In genomic region chr12:53128780-53129747, GRCh38 we compare ENCODE assay signal across 1 cellular context.
TF ChIP-seq lines count a peak whose summit lies in the region.

No MANE protein-coding gene starts in this region.

TF ChIP-seq in GM12878, 131 proteins besides CTCF, POLR2A, EP300 and RAD21:
- TF ChIP-seq NFIC (IDR thresholded peaks at IDR 0.05; ENCODE audit: low read depth, low read length) (no peak), MXI1 (IDR thresholded peaks at IDR 0.05; ENCODE audit: low read depth, low read length) (no peak), HDGF (IDR thresholded peaks at IDR 0.05) (no peak), CREB1 (IDR thresholded peaks at IDR 0.05; ENCODE audit: low read depth) (no peak), BMI1 (IDR thresholded peaks at IDR 0.05; ENCODE audit: borderline replicate concordance) (no peak), YBX1 (IDR thresholded peaks at IDR 0.05) (no peak), SUZ12 (IDR thresholded peaks at IDR 0.05; ENCODE audit: unreplicated experiment) (no peak), SRF (IDR thresholded peaks at IDR 0.05; ENCODE audit: low read depth in 2 of 2, low read length in 2 of 2) (no peak), TCF12 (IDR thresholded peaks at IDR 0.05; ENCODE audit: low read depth, low read length) (no peak), BACH1 (IDR thresholded peaks at IDR 0.05; ENCODE audit: borderline replicate concordance) (no peak), EED (IDR thresholded peaks at IDR 0.05; ENCODE audit: low read depth) (no peak), ZBTB11 (CRISPR knock-in tag; IDR thresholded peaks at IDR 0.05) (no peak), HCFC1 (IDR thresholded peaks at IDR 0.05; ENCODE audit: low read length) (no peak), PAX5 (IDR thresholded peaks at IDR 0.05; ENCODE audit: borderline replicate concordance, low read depth, low read length) (no peak)
- TF ChIP-seq, protein P1, sequence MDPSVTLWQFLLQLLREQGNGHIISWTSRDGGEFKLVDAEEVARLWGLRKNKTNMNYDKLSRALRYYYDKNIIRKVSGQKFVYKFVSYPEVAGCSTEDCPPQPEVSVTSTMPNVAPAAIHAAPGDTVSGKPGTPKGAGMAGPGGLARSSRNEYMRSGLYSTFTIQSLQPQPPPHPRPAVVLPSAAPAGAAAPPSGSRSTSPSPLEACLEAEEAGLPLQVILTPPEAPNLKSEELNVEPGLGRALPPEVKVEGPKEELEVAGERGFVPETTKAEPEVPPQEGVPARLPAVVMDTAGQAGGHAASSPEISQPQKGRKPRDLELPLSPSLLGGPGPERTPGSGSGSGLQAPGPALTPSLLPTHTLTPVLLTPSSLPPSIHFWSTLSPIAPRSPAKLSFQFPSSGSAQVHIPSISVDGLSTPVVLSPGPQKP (IDR thresholded peaks at IDR 0.05; ENCODE audit: low read depth, low read length) = no peak
- TF ChIP-seq, protein P2, sequence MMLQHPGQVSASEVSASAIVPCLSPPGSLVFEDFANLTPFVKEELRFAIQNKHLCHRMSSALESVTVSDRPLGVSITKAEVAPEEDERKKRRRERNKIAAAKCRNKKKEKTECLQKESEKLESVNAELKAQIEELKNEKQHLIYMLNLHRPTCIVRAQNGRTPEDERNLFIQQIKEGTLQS (IDR thresholded peaks at IDR 0.05; ENCODE audit: borderline replicate concordance, extremely low read depth, low read depth, low read length) = no peak
- TF ChIP-seq, protein P3, sequence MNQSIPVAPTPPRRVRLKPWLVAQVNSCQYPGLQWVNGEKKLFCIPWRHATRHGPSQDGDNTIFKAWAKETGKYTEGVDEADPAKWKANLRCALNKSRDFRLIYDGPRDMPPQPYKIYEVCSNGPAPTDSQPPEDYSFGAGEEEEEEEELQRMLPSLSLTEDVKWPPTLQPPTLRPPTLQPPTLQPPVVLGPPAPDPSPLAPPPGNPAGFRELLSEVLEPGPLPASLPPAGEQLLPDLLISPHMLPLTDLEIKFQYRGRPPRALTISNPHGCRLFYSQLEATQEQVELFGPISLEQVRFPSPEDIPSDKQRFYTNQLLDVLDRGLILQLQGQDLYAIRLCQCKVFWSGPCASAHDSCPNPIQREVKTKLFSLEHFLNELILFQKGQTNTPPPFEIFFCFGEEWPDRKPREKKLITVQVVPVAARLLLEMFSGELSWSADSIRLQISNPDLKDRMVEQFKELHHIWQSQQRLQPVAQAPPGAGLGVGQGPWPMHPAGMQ (IDR thresholded peaks at IDR 0.05; ENCODE audit: borderline replicate concordance) = no peak
TF ChIP-seq in GM12878: peak in this region for 0.
